ENCODE assay signal across 23 cellular contexts in the genomic region with DNA sequence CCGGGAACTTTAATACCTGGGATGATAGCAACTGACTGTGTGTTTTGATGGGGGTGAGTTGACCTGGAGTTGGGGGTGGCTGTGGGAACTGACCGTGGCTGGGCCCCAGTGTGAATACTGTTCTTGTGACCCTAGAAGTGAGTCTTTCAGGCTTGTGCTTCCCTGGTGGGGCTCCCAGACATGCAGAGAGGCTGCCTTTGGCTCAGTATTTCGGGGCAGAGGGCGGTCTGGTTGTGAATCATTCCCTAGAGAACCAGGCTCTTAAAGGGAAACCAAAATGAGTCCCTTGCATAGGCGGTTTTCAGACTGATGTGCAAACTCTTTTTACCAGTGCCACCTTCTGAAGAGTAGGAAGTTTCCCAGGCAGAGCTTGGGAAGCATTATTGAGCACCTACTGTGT.
DNase-seq lines count a peak whose midpoint lies in the region; ATAC-seq and TF ChIP-seq lines count a peak whose summit lies in the region.
"Had no signal": no experiment of that assay in that cellular context is flagged by ENCODE, and none has a peak within 500 bp of the region (broad histone marks: within the 10 kb centered on the region; RNA-seq: fewer than 3 reads in every experiment).

No MANE protein-coding gene starts in this region.

- H3K27me3 ChIP-seq in ACC112 (ENCODE audit: insufficient read depth, low read length) (no peaks in the 10 kb centered on the region), brain microvascular endothelial cell (replicated peaks) (no peaks in the 10 kb centered on the region), mucosa of rectum (ENCODE audit: control insufficient read depth in 2 of 2, insufficient read depth in 2 of 2, low read length in 2 of 2) (peaks cover 2 to 3% of the 10 kb centered on the region in 2 donors)
- H3K27me3 ChIP-seq: adrenal gland, esophagus muscularis mucosa, right atrium auricular region, upper lobe of right lung had no signal

- H2AFZ ChIP-seq in ACC112 (ENCODE audit: low read length, unreplicated experiment): peak overlapping the region; percentile 23

- H3K4me1 ChIP-seq in ACC112 (ENCODE audit: control insufficient read depth, insufficient read depth, low read length, unreplicated experiment): peaks cover 25% of the 10 kb centered on the region
- H3K4me1 ChIP-seq in mucosa of rectum (ENCODE audit: control insufficient read depth in 2 of 2, insufficient read depth in 2 of 2, low read length in 2 of 2): peaks cover 2% of the 10 kb centered on the region in 2 donors
- H3K4me1 ChIP-seq: adrenal gland, heart left ventricle, lower lobe of right lung, right atrium auricular region, upper lobe of right lung had no signal

- DNase-seq in HFFc6: peak; percentile 23
- DNase-seq in brain microvascular endothelial cell: peak; percentile 34
- DNase-seq in COLO829 (ENCODE audit: low spot score): no peak
- DNase-seq in activated effector memory CD4-positive, alpha-beta T cell treated with Interleukin-2 at 50 U/mL for 16 hours: no peak
- no peak for DNase-seq in DMS 273 treated with DMSO at 0.1 percent for 48 hours (lab: John Stamatoyannopoulos, UW)
- DNase-seq: activated CD8-positive, alpha-beta memory T cell treated with anti-CD3 and anti-CD28 coated beads, Interleukin-2, amount 50 U/mL, for 48 hours; activated gamma-delta T cell; adrenal gland; CD4-positive, CD25-positive, alpha-beta regulatory T cell; heart left ventricle; lower lobe of right lung; NCI-H524 treated with DMSO at 0.1 percent for 48 hours; occipital lobe; Right ventricle myocardium superior; T-cell; upper lobe of right lung had no signal

- peaks cover 3% of the 10 kb centered on the region; the same call in 1 of the 2 replicates for H3K9me3 Mint-ChIP-seq in HFFc6
- H3K9me3 Mint-ChIP-seq: central memory CD8-positive, alpha-beta T cell; stimulated activated naive CD8-positive, alpha-beta T cell treated with anti-CD3 and anti-CD28 coated beads, Interleukin-15, Interleukin-2, amounts not matched to agents 100 ng/mL and 50 ng/mL, for 24 hours; T-cell had no signal

- no peak overlapping the region for H3K4me3 ChIP-seq in ACC112 (ENCODE audit: low read depth, low read length)
- no peak overlapping the region for H3K4me3 ChIP-seq in brain microvascular endothelial cell (ENCODE audit: low read depth, low read length)
- no peak overlapping the region for H3K4me3 ChIP-seq in mucosa of rectum (ENCODE audit: low read length in 2 of 2)
- H3K4me3 ChIP-seq: adrenal gland, esophagus muscularis mucosa, heart left ventricle, lower lobe of right lung, right atrium auricular region, upper lobe of right lung had no signal

- peak overlapping the region; percentile 44 for H3K4me3 Mint-ChIP-seq in HFFc6
- H3K4me3 Mint-ChIP-seq: CD4-positive, CD25-positive, alpha-beta regulatory T cell; central memory CD8-positive, alpha-beta T cell; stimulated activated naive CD8-positive, alpha-beta T cell treated with anti-CD3 and anti-CD28 coated beads, Interleukin-15, Interleukin-2, amounts not matched to agents 100 ng/mL and 50 ng/mL, for 24 hours; T-cell had no signal

- H3K36me3 ChIP-seq in ACC112 (ENCODE audit: insufficient read depth, low read length): no peaks in the 10 kb centered on the region
- no peaks in the 10 kb centered on the region for H3K36me3 ChIP-seq in brain microvascular endothelial cell (replicated peaks)
- no peaks in the 10 kb centered on the region for H3K36me3 ChIP-seq in mucosa of rectum (ENCODE audit: control insufficient read depth in 2 of 2, insufficient read depth in 2 of 2, low read length in 2 of 2)
- H3K36me3 ChIP-seq: adrenal gland, esophagus muscularis mucosa, heart left ventricle, lower lobe of right lung, right atrium auricular region, upper lobe of right lung had no signal

- peaks cover 6% of the 10 kb centered on the region for H3K36me3 Mint-ChIP-seq in HFFc6 (ENCODE audit: low read depth)
- H3K36me3 Mint-ChIP-seq: CD4-positive, CD25-positive, alpha-beta regulatory T cell; T-cell had no signal

- H3K27ac ChIP-seq in ACC112 (ENCODE audit: low read depth, low read length) (no peak overlapping the region), brain microvascular endothelial cell (no peak overlapping the region), mucosa of rectum (ENCODE audit: low read depth in 2 of 2, low read length in 2 of 2) (peak overlapping the region; percentile 34 to 52)
- H3K27ac ChIP-seq: adrenal gland, esophagus muscularis mucosa, heart left ventricle, lower lobe of right lung, right atrium auricular region, upper lobe of right lung had no signal

- no peak for ATAC-seq in GM18502 (IDR thresholded peaks at IDR 0.05; ENCODE audit: poor library complexity, unreplicated experiment)
- ATAC-seq: heart left ventricle, lower lobe of right lung, T-cell, upper lobe of right lung had no signal

- no peaks in the 10 kb centered on the region for H3K9me3 ChIP-seq in mucosa of rectum (ENCODE audit: control insufficient read depth in 2 of 2, low read length in 2 of 2)
- H3K9me3 ChIP-seq: adrenal gland, esophagus muscularis mucosa, right atrium auricular region, upper lobe of right lung had no signal

- peak overlapping the region; percentile 89 for H3K27ac Mint-ChIP-seq in HFFc6
- H3K27ac Mint-ChIP-seq: CD4-positive, CD25-positive, alpha-beta regulatory T cell; stimulated activated naive CD8-positive, alpha-beta T cell treated with anti-CD3 and anti-CD28 coated beads, Interleukin-15, Interleukin-2, amounts not matched to agents 100 ng/mL and 50 ng/mL, for 24 hours; T-cell had no signal

- no peak overlapping the region for H3K9ac ChIP-seq in mucosa of rectum (ENCODE audit: low read depth in 1 of 2, low read length in 2 of 2)

- no peaks in the 10 kb centered on the region for H3K79me2 ChIP-seq in ACC112 (ENCODE audit: control insufficient read depth, insufficient read depth, low read length, unreplicated experiment)

- H3K27me3 Mint-ChIP-seq in HFFc6 (ENCODE audit: insufficient read depth): no peaks in the 10 kb centered on the region; the same call in 1 of the 2 replicates

- TF ChIP-seq CTCF in HFFc6 (IDR thresholded peaks at IDR 0.05): no peak
- no peak for TF ChIP-seq CTCF in brain microvascular endothelial cell (IDR thresholded peaks at IDR 0.05; ENCODE audit: low read depth, low read length, missing control alignments)

- peaks cover 85% of the 10 kb centered on the region for H3K4me1 Mint-ChIP-seq in HFFc6 (ENCODE audit: low read depth)
- H3K4me1 Mint-ChIP-seq: CD4-positive, CD25-positive, alpha-beta regulatory T cell; central memory CD8-positive, alpha-beta T cell; T-cell had no signal

- in situ Hi-C loops in brain microvascular endothelial cell (cut with HindIII; ENCODE audit: low pct_ligation_motif_present, low sequenced_read_pairs): no loop called here

Comparison
In these comparisons a context has a peak if more than half of its experiments do, and no peak if none do; other contexts are left out.
1. H3K27ac ChIP-seq: peak in mucosa of rectum (2 of 2); none in ACC112 (single experiment) and brain microvascular endothelial cell (single experiment).
2. DNase-seq: peak in HFFc6 (single experiment) and brain microvascular endothelial cell (single experiment); none in COLO829 (single experiment), activated effector memory CD4-positive, alpha-beta T cell treated with Interleukin-2 at 50 U/mL for 16 hours (single experiment) and DMS 273 treated with DMSO at 0.1 percent for 48 hours (single experiment).